In genomic region chr14:100535287-100536131, GRCh38 we compare ENCODE assay signal across 14 cellular contexts. TPM values are rescaled to one million over a fixed set of nuclear protein-coding genes. Genes with fewer than 3 reads are reported as not detected.
A peak's percentile ranks its signal among the peaks of the same experiment; 100 is the strongest.
DNase-seq lines count a peak whose midpoint lies in the region; ATAC-seq and TF ChIP-seq lines count a peak whose summit lies in the region.
"Had no signal": no experiment of that assay in that cellular context is flagged by ENCODE, and none has a peak within 500 bp of the region (broad histone marks: within the 10 kb centered on the region; RNA-seq: fewer than 3 reads in every experiment).

No MANE protein-coding gene starts in this region.

- peaks cover 3% of the 10 kb centered on the region for H3K27me3 Mint-ChIP-seq in activated naive CD4-positive, alpha-beta T cell treated with anti-CD3 and anti-CD28 coated beads, Interleukin-2, amount 10 ng/mL, durations not matched to agents 7 days and 5 days
- no peaks in the 10 kb centered on the region for H3K27me3 Mint-ChIP-seq in activated T-cell treated with anti-CD3 and anti-CD28 coated beads, Interleukin-2, amount 50 U/mL, for 4 hours (ENCODE audit: low read depth)
- no peaks in the 10 kb centered on the region for H3K27me3 Mint-ChIP-seq in type B pancreatic cell
- H3K27me3 Mint-ChIP-seq: activated CD4-positive, alpha-beta T cell treated with anti-CD3 and anti-CD28 coated beads, Interleukin-2, amount 10 ng/mL, durations not matched to agents 24 days and 14 days; naive B cell had no signal

- no peak for TF ChIP-seq CTCF in type B pancreatic cell (conservative IDR thresholded peaks at IDR 0.05)

- no peak overlapping the region for H3K27ac Mint-ChIP-seq in activated naive CD4-positive, alpha-beta T cell treated with anti-CD3 and anti-CD28 coated beads, Interleukin-2, amount 10 ng/mL, durations not matched to agents 7 days and 5 days
- H3K27ac Mint-ChIP-seq in type B pancreatic cell: no peak overlapping the region
- H3K27ac Mint-ChIP-seq: activated CD4-positive, alpha-beta T cell treated with anti-CD3 and anti-CD28 coated beads, Interleukin-2, amount 10 ng/mL, durations not matched to agents 24 days and 14 days had no signal

- CTCF ChIA-PET in activated naive CD4-positive, alpha-beta T cell treated with anti-CD3 and anti-CD28 coated beads, Interleukin-2, amount 10 ng/mL, durations not matched to agents 7 days and 5 days (lab: Charles Lee): interaction anchor here (1.2 kb wide), 1 partner anchor 49 kb away, joined by 4 read pairs; no protein-coding TSS in a partner anchor

- peak; percentile 10 for DNase-seq in activated naive CD4-positive, alpha-beta T cell treated with anti-CD3 and anti-CD28 coated beads, Interleukin-2, amount 10 ng/mL, durations not matched to agents 7 days and 5 days
- DNase-seq in activated naive CD4-positive, alpha-beta T cell (lab: John Stamatoyannopoulos, UW): no peak
- peak; percentile 3 for DNase-seq in activated T-cell treated with anti-CD3 and anti-CD28 coated beads, Interleukin-2, amount 50 U/mL, for 4 hours
- DNase-seq in left lobe of liver (ENCODE audit: low spot score) (peak; percentile 44), type B pancreatic cell (ENCODE audit: extremely low spot score, unreplicated experiment) (peak; percentile 66)
- DNase-seq: activated CD4-positive, alpha-beta T cell treated with anti-CD3 and anti-CD28 coated beads, Interleukin-2, amount 10 ng/mL, durations not matched to agents 24 days and 14 days; DMS53; naive B cell; NCI-H1930 had no signal

- H3K4me3 Mint-ChIP-seq in activated naive CD4-positive, alpha-beta T cell treated with anti-CD3 and anti-CD28 coated beads, Interleukin-2, amount 10 ng/mL, durations not matched to agents 7 days and 5 days: no peak overlapping the region
- H3K4me3 Mint-ChIP-seq in activated T-cell treated with anti-CD3 and anti-CD28 coated beads, Interleukin-2, amount 50 U/mL, for 4 hours: no peak overlapping the region
- H3K4me3 Mint-ChIP-seq in type B pancreatic cell: no peak overlapping the region
- H3K4me3 Mint-ChIP-seq: activated CD4-positive, alpha-beta T cell treated with anti-CD3 and anti-CD28 coated beads, Interleukin-2, amount 10 ng/mL, durations not matched to agents 24 days and 14 days; naive B cell had no signal

- no peaks in the 10 kb centered on the region for H3K9me3 Mint-ChIP-seq in activated naive CD4-positive, alpha-beta T cell treated with anti-CD3 and anti-CD28 coated beads, Interleukin-2, amount 10 ng/mL, durations not matched to agents 7 days and 5 days
- no peaks in the 10 kb centered on the region for H3K9me3 Mint-ChIP-seq in activated T-cell treated with anti-CD3 and anti-CD28 coated beads, Interleukin-2, amount 50 U/mL, for 4 hours
- no peaks in the 10 kb centered on the region for H3K9me3 Mint-ChIP-seq in type B pancreatic cell
- H3K9me3 Mint-ChIP-seq: activated CD4-positive, alpha-beta T cell treated with anti-CD3 and anti-CD28 coated beads, Interleukin-2, amount 10 ng/mL, durations not matched to agents 24 days and 14 days; naive B cell had no signal

- no peaks in the 10 kb centered on the region for H3K36me3 Mint-ChIP-seq in activated naive CD4-positive, alpha-beta T cell treated with anti-CD3 and anti-CD28 coated beads, Interleukin-2, amount 10 ng/mL, durations not matched to agents 7 days and 5 days
- H3K36me3 Mint-ChIP-seq in activated T-cell treated with anti-CD3 and anti-CD28 coated beads, Interleukin-2, amount 50 U/mL, for 4 hours (ENCODE audit: insufficient read depth): peaks cover 5% of the 10 kb centered on the region
- no peaks in the 10 kb centered on the region for H3K36me3 Mint-ChIP-seq in type B pancreatic cell
- H3K36me3 Mint-ChIP-seq: naive B cell had no signal

- H3K4me1 Mint-ChIP-seq in activated naive CD4-positive, alpha-beta T cell treated with anti-CD3 and anti-CD28 coated beads, Interleukin-2, amount 10 ng/mL, durations not matched to agents 7 days and 5 days: peaks cover 9% of the 10 kb centered on the region
- peaks cover 4% of the 10 kb centered on the region for H3K4me1 Mint-ChIP-seq in activated T-cell treated with anti-CD3 and anti-CD28 coated beads, Interleukin-2, amount 50 U/mL, for 4 hours (ENCODE audit: low read depth)
- H3K4me1 Mint-ChIP-seq in type B pancreatic cell (ENCODE audit: unreplicated experiment): peaks cover 18% of the 10 kb centered on the region

- ATAC-seq in activated T-cell treated with anti-CD3 and anti-CD28 coated beads, Interleukin-2, amount 50 U/mL, for 4 hours: no peak
- ATAC-seq in left lobe of liver (no peak), HG03378 (IDR thresholded peaks at IDR 0.05; ENCODE audit: unreplicated experiment) (no peak), GM19463 (IDR thresholded peaks at IDR 0.05; ENCODE audit: unreplicated experiment) (no peak), HG02885 (IDR thresholded peaks at IDR 0.05; ENCODE audit: poor library complexity, unreplicated experiment) (no peak)
- ATAC-seq: GM12878, HCT116 had no signal

RNA-seq across cellular contexts. Expression of gene BEGAIN, which starts 51.7 kb away (rescaled TPM):
- 1 to 10 TPM in 2 of 3 donors, under 1 TPM in 1; 0.53 to 3.9 (median 2.0) TPM for total RNA-seq in activated T-cell treated with anti-CD3 and anti-CD28 coated beads, Interleukin-2, amount 50 U/mL, for 4 hours
- total RNA-seq in left lobe of liver (0.70 TPM), type B pancreatic cell (ENCODE audit: low replicate concordance) (1.9 and 3.0 TPM in 2 replicates)

Comparison
In these comparisons a context has a peak if more than half of its experiments do, and no peak if none do; other contexts are left out.
1. DNase-seq: peak in activated naive CD4-positive, alpha-beta T cell treated with anti-CD3 and anti-CD28 coated beads, Interleukin-2, amount 10 ng/mL, durations not matched to agents 7 days and 5 days (single experiment), activated T-cell treated with anti-CD3 and anti-CD28 coated beads, Interleukin-2, amount 50 U/mL, for 4 hours (single experiment), left lobe of liver (single experiment) and type B pancreatic cell (single experiment); none in activated naive CD4-positive, alpha-beta T cell (0 of 4).